1 cellular context compared by ENCODE assay signal in the genomic region with DNA sequence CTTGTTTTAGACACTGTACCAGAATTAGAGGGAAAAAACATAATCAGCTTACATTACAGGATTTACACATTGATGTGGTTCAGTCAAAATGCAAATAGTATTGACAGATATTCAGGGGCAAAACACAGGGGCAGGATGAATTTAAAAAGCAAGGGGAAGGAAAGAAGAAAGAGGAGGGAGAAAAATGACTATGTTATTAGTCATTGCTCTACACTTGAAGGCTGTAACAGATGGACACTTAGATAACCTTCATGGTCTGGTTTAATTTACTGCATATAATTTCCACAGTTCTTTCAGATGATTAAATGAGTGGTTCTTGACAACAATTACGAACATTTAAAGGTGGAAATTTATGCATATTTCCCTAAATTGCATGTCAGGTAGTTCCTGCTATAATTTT.
TF ChIP-seq lines count a peak whose summit lies in the region.

No MANE protein-coding gene starts in this region.

TF ChIP-seq in SK-N-SH, 30 proteins besides CTCF, POLR2A, EP300 and RAD21 (continued from another document):
- TF ChIP-seq, protein P1, sequence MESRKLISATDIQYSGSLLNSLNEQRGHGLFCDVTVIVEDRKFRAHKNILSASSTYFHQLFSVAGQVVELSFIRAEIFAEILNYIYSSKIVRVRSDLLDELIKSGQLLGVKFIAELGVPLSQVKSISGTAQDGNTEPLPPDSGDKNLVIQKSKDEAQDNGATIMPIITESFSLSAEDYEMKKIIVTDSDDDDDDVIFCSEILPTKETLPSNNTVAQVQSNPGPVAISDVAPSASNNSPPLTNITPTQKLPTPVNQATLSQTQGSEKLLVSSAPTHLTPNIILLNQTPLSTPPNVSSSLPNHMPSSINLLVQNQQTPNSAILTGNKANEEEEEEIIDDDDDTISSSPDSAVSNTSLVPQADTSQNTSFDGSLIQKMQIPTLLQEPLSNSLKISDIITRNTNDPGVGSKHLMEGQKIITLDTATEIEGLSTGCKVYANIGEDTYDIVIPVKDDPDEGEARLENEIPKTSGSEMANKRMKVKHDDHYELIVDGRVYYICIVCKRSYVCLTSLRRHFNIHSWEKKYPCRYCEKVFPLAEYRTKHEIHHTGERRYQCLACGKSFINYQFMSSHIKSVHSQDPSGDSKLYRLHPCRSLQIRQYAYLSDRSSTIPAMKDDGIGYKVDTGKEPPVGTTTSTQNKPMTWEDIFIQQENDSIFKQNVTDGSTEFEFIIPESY (IDR thresholded peaks at IDR 0.05; ENCODE audit: borderline replicate concordance, low read depth), result no peak
- TF ChIP-seq GABPA (IDR thresholded peaks at IDR 0.05; ENCODE audit: low read depth) (no peak), USF1 (IDR thresholded peaks at IDR 0.05; ENCODE audit: borderline replicate concordance, low read depth) (no peak), TEAD4 (IDR thresholded peaks at IDR 0.05; ENCODE audit: borderline replicate concordance, insufficient read depth) (peak; percentile 29; the same call in 1 of the 2 replicates), SIN3A (IDR thresholded peaks at IDR 0.05; ENCODE audit: borderline replicate concordance, low read depth, low read length) (no peak), NFIC (IDR thresholded peaks at IDR 0.05; ENCODE audit: borderline replicate concordance) (no peak; the same call in 1 of the 2 replicates), FOXJ3 (CRISPR knock-in tag; IDR thresholded peaks at IDR 0.05) (no peak), CHD2 (IDR thresholded peaks at IDR 0.05; ENCODE audit: low read length, partially characterized antibody) (no peak)
- TF ChIP-seq, protein P2, sequence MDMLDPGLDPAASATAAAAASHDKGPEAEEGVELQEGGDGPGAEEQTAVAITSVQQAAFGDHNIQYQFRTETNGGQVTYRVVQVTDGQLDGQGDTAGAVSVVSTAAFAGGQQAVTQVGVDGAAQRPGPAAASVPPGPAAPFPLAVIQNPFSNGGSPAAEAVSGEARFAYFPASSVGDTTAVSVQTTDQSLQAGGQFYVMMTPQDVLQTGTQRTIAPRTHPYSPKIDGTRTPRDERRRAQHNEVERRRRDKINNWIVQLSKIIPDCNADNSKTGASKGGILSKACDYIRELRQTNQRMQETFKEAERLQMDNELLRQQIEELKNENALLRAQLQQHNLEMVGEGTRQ (IDR thresholded peaks at IDR 0.05; ENCODE audit: borderline replicate concordance, low read depth, low read length), result no peak
